ENCODE assay signal across 12 cellular contexts in the genomic region with DNA sequence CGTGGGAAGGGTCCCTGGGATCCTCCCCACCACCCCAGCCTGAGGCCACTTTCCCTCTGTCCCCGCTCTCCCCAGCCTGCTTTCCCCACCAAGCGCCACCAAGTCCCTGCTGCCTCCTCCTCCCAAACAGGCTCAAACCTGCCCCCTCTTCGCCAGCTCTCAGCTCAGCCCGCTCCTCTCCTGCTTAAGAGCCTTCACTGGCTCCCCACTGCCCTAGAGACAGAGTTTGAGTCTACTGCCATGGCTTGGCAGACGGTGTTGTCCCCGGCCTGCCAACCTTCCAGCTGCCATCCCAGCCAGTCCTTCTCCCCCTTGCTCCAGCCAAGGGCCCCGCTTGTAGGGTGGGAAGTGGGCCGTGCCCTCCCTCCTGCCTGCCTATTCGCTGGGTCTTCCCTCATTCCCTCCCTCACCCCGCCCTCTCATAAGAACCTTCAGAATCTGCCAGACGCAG. TPM values are rescaled to one million over a fixed set of nuclear protein-coding genes. Genes with fewer than 3 reads are reported as not detected.
DNase-seq lines count a peak whose midpoint lies in the region; ATAC-seq and TF ChIP-seq lines count a peak whose summit lies in the region.
"Had no signal": no experiment of that assay in that cellular context is flagged by ENCODE, and none has a peak within 500 bp of the region (broad histone marks: within the 10 kb centered on the region; RNA-seq: fewer than 3 reads in every experiment).

No MANE protein-coding gene starts in this region.

- peaks cover 44 to 100% of the 10 kb centered on the region in 2 donors for H3K4me1 ChIP-seq in left lung
- peaks cover 77% of the 10 kb centered on the region for H3K4me1 ChIP-seq in stomach smooth muscle (ENCODE audit: control insufficient read depth, insufficient read depth, low read length)

- DNase-seq in activated CD4-positive, alpha-beta T cell treated with anti-CD3 and anti-CD28 coated beads, Interleukin-2, amount 10 ng/mL, durations not matched to agents 24 days and 14 days, result no peak
- DNase-seq in activated CD4-positive, alpha-beta T cell treated with anti-CD3 and anti-CD28 coated beads, Interleukin-2, amount 50 U/mL, for 4 hours, result no peak
- DNase-seq in activated T-helper 2 cell treated with anti-CD3 and anti-CD28 coated beads, Interferon-gamma antibody, Interleukin-2, Interleukin-4, amounts not matched to agents 10 μg/mL and 5 μg/mL and 100 μg/mL, durations not matched to agents 14 hours and 24 hours and 36 hours (ENCODE audit: low spot score), result no peak
- DNase-seq in left lung (no peak), pons (ENCODE audit: low spot score) (no peak)
- DNase-seq: activated gamma-delta T cell, NCI-H187 treated with DMSO at 0.1 percent for 48 hours had no signal

- H3K36me3 ChIP-seq in left lung (peaks cover 0 to 22% of the 10 kb centered on the region in 2 donors), stomach smooth muscle (ENCODE audit: control insufficient read depth in 2 of 2, insufficient read depth in 2 of 2, low read length in 2 of 2) (no peaks in the 10 kb centered on the region)

- H3K27me3 Mint-ChIP-seq in activated CD4-positive, alpha-beta T cell treated with anti-CD3 and anti-CD28 coated beads, Interleukin-2, amount 10 ng/mL, durations not matched to agents 24 days and 14 days, result no peaks in the 10 kb centered on the region
- no peaks in the 10 kb centered on the region for H3K27me3 Mint-ChIP-seq in activated T-helper 2 cell treated with anti-CD3 and anti-CD28 coated beads, Interferon-gamma antibody, Interleukin-2, Interleukin-4, amounts not matched to agents 10 μg/mL and 5 μg/mL and 100 μg/mL, durations not matched to agents 14 hours and 24 hours and 36 hours (ENCODE audit: low read depth)

- H3K9me3 ChIP-seq in left lung, result no peaks in the 10 kb centered on the region
- H3K9me3 ChIP-seq in stomach smooth muscle (ENCODE audit: control insufficient read depth in 2 of 2, low read length in 2 of 2), result no peaks in the 10 kb centered on the region
- H3K9me3 ChIP-seq: A549 had no signal

- no peak for TF ChIP-seq CTCF in left lung (IDR thresholded peaks at IDR 0.05)

- peak; percentile 6 for ATAC-seq in left lung
- no peak for ATAC-seq in HG03135 (IDR thresholded peaks at IDR 0.05; ENCODE audit: unreplicated experiment)
- no peak for ATAC-seq in GM21825 (IDR thresholded peaks at IDR 0.05; ENCODE audit: unreplicated experiment)
- ATAC-seq: A549, SK-N-SH treated with all-trans-retinoic acid at 6 μM for 48 hours had no signal

- peak overlapping the region; percentile 64 for H3K4me3 Mint-ChIP-seq in activated CD4-positive, alpha-beta T cell treated with anti-CD3 and anti-CD28 coated beads, Interleukin-2, amount 10 ng/mL, durations not matched to agents 24 days and 14 days
- H3K4me3 Mint-ChIP-seq in activated T-helper 2 cell treated with anti-CD3 and anti-CD28 coated beads, Interferon-gamma antibody, Interleukin-2, Interleukin-4, amounts not matched to agents 10 μg/mL and 5 μg/mL and 100 μg/mL, durations not matched to agents 14 hours and 24 hours and 36 hours (ENCODE audit: low read depth), result peak overlapping the region; percentile 26

- H3K36me3 Mint-ChIP-seq in activated CD4-positive, alpha-beta T cell treated with anti-CD3 and anti-CD28 coated beads, Interleukin-2, amount 10 ng/mL, durations not matched to agents 24 days and 14 days (ENCODE audit: low read depth), result peaks cover 88% of the 10 kb centered on the region
- peaks cover 97% of the 10 kb centered on the region for H3K36me3 Mint-ChIP-seq in activated T-helper 2 cell treated with anti-CD3 and anti-CD28 coated beads, Interferon-gamma antibody, Interleukin-2, Interleukin-4, amounts not matched to agents 10 μg/mL and 5 μg/mL and 100 μg/mL, durations not matched to agents 14 hours and 24 hours and 36 hours (ENCODE audit: low read depth)

- H3K27ac Mint-ChIP-seq in activated CD4-positive, alpha-beta T cell treated with anti-CD3 and anti-CD28 coated beads, Interleukin-2, amount 10 ng/mL, durations not matched to agents 24 days and 14 days, result peak overlapping the region; percentile 85
- H3K27ac Mint-ChIP-seq in activated T-helper 2 cell treated with anti-CD3 and anti-CD28 coated beads, Interferon-gamma antibody, Interleukin-2, Interleukin-4, amounts not matched to agents 10 μg/mL and 5 μg/mL and 100 μg/mL, durations not matched to agents 14 hours and 24 hours and 36 hours, result peak overlapping the region; percentile 81

- intact Hi-C loops in activated CD4-positive, alpha-beta T cell treated with anti-CD3 and anti-CD28 coated beads, Interleukin-2, amount 10 ng/mL, durations not matched to agents 24 days and 14 days (cut with micrococcal nuclease), result no loop called here
- intact Hi-C loops in activated T-helper 2 cell treated with anti-CD3 and anti-CD28 coated beads, Interferon-gamma antibody, Interleukin-2, Interleukin-4, amounts not matched to agents 10 μg/mL and 5 μg/mL and 100 μg/mL, durations not matched to agents 14 hours and 24 hours and 36 hours (cut with micrococcal nuclease), result no loop called here
- intact Hi-C loops in left lung (cut with DNase I), result no loop called here

- H3K4me3 ChIP-seq in left lung (no peak overlapping the region), stomach smooth muscle (ENCODE audit: low read length in 2 of 2) (no peak overlapping the region)
- H3K4me3 ChIP-seq: A549 had no signal

- no peaks in the 10 kb centered on the region for H3K9me3 Mint-ChIP-seq in activated CD4-positive, alpha-beta T cell treated with anti-CD3 and anti-CD28 coated beads, Interleukin-2, amount 10 ng/mL, durations not matched to agents 24 days and 14 days
- no peaks in the 10 kb centered on the region for H3K9me3 Mint-ChIP-seq in activated T-helper 2 cell treated with anti-CD3 and anti-CD28 coated beads, Interferon-gamma antibody, Interleukin-2, Interleukin-4, amounts not matched to agents 10 μg/mL and 5 μg/mL and 100 μg/mL, durations not matched to agents 14 hours and 24 hours and 36 hours

- H3K27me3 ChIP-seq in left lung (no peaks in the 10 kb centered on the region), stomach smooth muscle (ENCODE audit: control insufficient read depth in 1 of 2, insufficient read depth in 2 of 2, low read length in 2 of 2) (no peaks in the 10 kb centered on the region)

- H3K4me1 Mint-ChIP-seq in activated CD4-positive, alpha-beta T cell treated with anti-CD3 and anti-CD28 coated beads, Interleukin-2, amount 10 ng/mL, durations not matched to agents 24 days and 14 days, result peaks cover 79% of the 10 kb centered on the region
- H3K4me1 Mint-ChIP-seq in activated T-helper 2 cell treated with anti-CD3 and anti-CD28 coated beads, Interferon-gamma antibody, Interleukin-2, Interleukin-4, amounts not matched to agents 10 μg/mL and 5 μg/mL and 100 μg/mL, durations not matched to agents 14 hours and 24 hours and 36 hours (ENCODE audit: low read depth), result peaks cover 72% of the 10 kb centered on the region

- H3K27ac ChIP-seq in left lung (peak overlapping the region; percentile 34 to 100), stomach smooth muscle (ENCODE audit: low read length) (peak overlapping the region; percentile 99)

- peak overlapping the region in 1 of 2 donors; percentile 51 for H3K9ac ChIP-seq in stomach smooth muscle (ENCODE audit: low read length in 2 of 2)

RNA-seq across cellular contexts. Expression of a gene that starts 11.1 kb away (rescaled TPM):
- total RNA-seq in activated CD4-positive, alpha-beta T cell treated with anti-CD3 and anti-CD28 coated beads, Interleukin-2, amount 10 ng/mL, durations not matched to agents 24 days and 14 days, result 345 and 375 TPM in 2 replicates
- total RNA-seq in activated T-helper 2 cell treated with anti-CD3 and anti-CD28 coated beads, Interferon-gamma antibody, Interleukin-2, Interleukin-4, amounts not matched to agents 10 μg/mL and 5 μg/mL and 100 μg/mL, durations not matched to agents 14 hours and 24 hours and 36 hours, result 434 and 437 TPM in 2 replicates
- 100 to 1,000 TPM in 1 of 2 donors, 10 to 100 TPM in 1; 80.3 to 133 TPM for total RNA-seq in left lung

RNA-seq across cellular contexts. Expression of a gene that starts 56.3 kb away (rescaled TPM):
- total RNA-seq in activated CD4-positive, alpha-beta T cell treated with anti-CD3 and anti-CD28 coated beads, Interleukin-2, amount 10 ng/mL, durations not matched to agents 24 days and 14 days, result 143 and 149 TPM in 2 replicates
- total RNA-seq in activated T-helper 2 cell treated with anti-CD3 and anti-CD28 coated beads, Interferon-gamma antibody, Interleukin-2, Interleukin-4, amounts not matched to agents 10 μg/mL and 5 μg/mL and 100 μg/mL, durations not matched to agents 14 hours and 24 hours and 36 hours, result 186 and 189 TPM in 2 replicates
- total RNA-seq in left lung, result 10 to 100 TPM; 48.6 to 52.7 TPM
